Comparison of ENCODE assay signal across 27 cellular contexts in genomic region chr9:127603226-127603625, GRCh38.
"Had no signal": no experiment of that assay in that cellular context is flagged by ENCODE, and none has a peak within 500 bp of the region (broad histone marks: within the 10 kb centered on the region; RNA-seq: fewer than 3 reads in every experiment).

No MANE protein-coding gene starts in this region.

- H3K27ac Mint-ChIP-seq: activated CD4-positive, alpha-beta memory T cell treated with anti-CD3 and anti-CD28 coated beads for 36 hours; activated CD4-positive, alpha-beta T cell treated with anti-CD3 and anti-CD28 coated beads for 36 hours; activated CD4-positive, alpha-beta T cell treated with anti-CD3 and anti-CD28 coated beads, Interleukin-2, amount 10 ng/mL, durations not matched to agents 24 days and 14 days; activated CD8-positive, alpha-beta memory T cell treated with anti-CD3 and anti-CD28 coated beads, Interleukin-2, amount 10 ng/mL, durations not matched to agents 7 days and 5 days; activated CD8-positive, alpha-beta T cell treated with anti-CD3 and anti-CD28 coated beads, Interleukin-2, amount 10 ng/mL, durations not matched to agents 7 days and 5 days; activated naive CD4-positive, alpha-beta T cell treated with anti-CD3 and anti-CD28 coated beads, Interleukin-2, amount 10 ng/mL, durations not matched to agents 7 days and 5 days; activated naive CD4-positive, alpha-beta T cell treated with anti-CD3 and anti-CD28 coated beads, Interleukin-2, amount 50 U/mL, for 72 hours; activated T-cell treated with anti-CD3 and anti-CD28 coated beads, Interleukin-2, amount 50 U/mL, for 72 hours; dendritic cell treated with granulocyte-macrophage colony-stimulating factor and Interleukin-4, amounts not matched to agents 40 ng/mL and 50 ng/mL, for 4 days; endodermal cell had no signal

- H3K36me3 Mint-ChIP-seq: activated CD4-positive, alpha-beta memory T cell treated with anti-CD3 and anti-CD28 coated beads for 36 hours; activated CD8-positive, alpha-beta memory T cell treated with anti-CD3 and anti-CD28 coated beads, Interleukin-2, amount 10 ng/mL, durations not matched to agents 7 days and 5 days; activated naive CD4-positive, alpha-beta T cell treated with anti-CD3 and anti-CD28 coated beads, Interleukin-2, amount 10 ng/mL, durations not matched to agents 7 days and 5 days; activated naive CD4-positive, alpha-beta T cell treated with anti-CD3 and anti-CD28 coated beads, Interleukin-2, amount 50 U/mL, for 72 hours had no signal

- H3K4me1 Mint-ChIP-seq: central memory CD8-positive, alpha-beta T cell had no signal

- H3K9me3 Mint-ChIP-seq: activated CD4-positive, alpha-beta memory T cell treated with anti-CD3 and anti-CD28 coated beads for 36 hours; activated CD4-positive, alpha-beta T cell treated with anti-CD3 and anti-CD28 coated beads, Interleukin-2, amount 10 ng/mL, durations not matched to agents 24 days and 14 days; activated naive CD4-positive, alpha-beta T cell treated with anti-CD3 and anti-CD28 coated beads, Interleukin-2, amount 10 ng/mL, durations not matched to agents 7 days and 5 days; activated naive CD4-positive, alpha-beta T cell treated with anti-CD3 and anti-CD28 coated beads, Interleukin-2, amount 50 U/mL, for 72 hours; activated T-cell treated with anti-CD3 and anti-CD28 coated beads, Interleukin-2, amount 50 U/mL, for 72 hours; central memory CD8-positive, alpha-beta T cell; dendritic cell treated with granulocyte-macrophage colony-stimulating factor and Interleukin-4, amounts not matched to agents 40 ng/mL and 50 ng/mL, for 4 days; endodermal cell had no signal

- DNase-seq: activated CD4-positive, alpha-beta memory T cell treated with anti-CD3 and anti-CD28 coated beads for 36 hours; activated CD4-positive, alpha-beta T cell treated with anti-CD3 and anti-CD28 coated beads for 36 hours; activated CD4-positive, alpha-beta T cell treated with anti-CD3 and anti-CD28 coated beads, Interleukin-2, amount 10 ng/mL, durations not matched to agents 24 days and 14 days; activated CD4-positive, CD25-positive, alpha-beta regulatory T cell; activated CD4-positive, CD25-positive, alpha-beta regulatory T cell treated with anti-CD3 and anti-CD28 coated beads, Interleukin-2, amount 50 U/mL, for 72 hours; activated CD8-positive, alpha-beta memory T cell treated with anti-CD3 and anti-CD28 coated beads, Interleukin-2, amount 10 ng/mL, durations not matched to agents 7 days and 5 days; activated CD8-positive, alpha-beta memory T cell treated with anti-CD3 and anti-CD28 coated beads, Interleukin-2, amount 50 U/mL, for 4 hours; activated CD8-positive, alpha-beta T cell treated with anti-CD3 and anti-CD28 coated beads, Interleukin-2, amount 10 ng/mL, durations not matched to agents 7 days and 5 days; activated gamma-delta T cell; activated naive CD4-positive, alpha-beta T cell; activated naive CD4-positive, alpha-beta T cell treated with anti-CD3 and anti-CD28 coated beads, Interleukin-2, amount 10 ng/mL, durations not matched to agents 7 days and 5 days; activated T-cell treated with anti-CD3 and anti-CD28 coated beads, Interleukin-2, amount 50 U/mL, for 1 hour; activated T-cell treated with anti-CD3 and anti-CD28 coated beads, Interleukin-2, amount 50 U/mL, for 72 hours; amniotic stem cell; anterior cingulate cortex; brain microvascular endothelial cell; dorsolateral prefrontal cortex; effector memory CD4-positive, alpha-beta T cell; endodermal cell; erythroblast; head of caudate nucleus; T-helper 2 cell had no signal

- ATAC-seq: activated CD4-positive, alpha-beta T cell treated with anti-CD3 and anti-CD28 coated beads for 36 hours; activated CD8-positive, alpha-beta memory T cell treated with anti-CD3 and anti-CD28 coated beads, Interleukin-2, amount 10 ng/mL, durations not matched to agents 7 days and 5 days; activated CD8-positive, alpha-beta T cell treated with anti-CD3 and anti-CD28 coated beads, Interleukin-2, amount 10 ng/mL, durations not matched to agents 7 days and 5 days; activated naive CD4-positive, alpha-beta T cell treated with anti-CD3 and anti-CD28 coated beads, Interleukin-2, amount 50 U/mL, for 72 hours; activated T-cell treated with anti-CD3 and anti-CD28 coated beads, Interleukin-2, amount 50 U/mL, for 72 hours had no signal

- H3K4me3 ChIP-seq: coronary artery, dorsolateral prefrontal cortex, esophagus muscularis mucosa had no signal

- H3K4me3 Mint-ChIP-seq: activated CD4-positive, alpha-beta memory T cell treated with anti-CD3 and anti-CD28 coated beads for 36 hours; activated CD4-positive, alpha-beta T cell treated with anti-CD3 and anti-CD28 coated beads for 36 hours; activated CD4-positive, alpha-beta T cell treated with anti-CD3 and anti-CD28 coated beads, Interleukin-2, amount 10 ng/mL, durations not matched to agents 24 days and 14 days; activated CD8-positive, alpha-beta memory T cell treated with anti-CD3 and anti-CD28 coated beads, Interleukin-2, amount 10 ng/mL, durations not matched to agents 7 days and 5 days; activated CD8-positive, alpha-beta T cell treated with anti-CD3 and anti-CD28 coated beads, Interleukin-2, amount 10 ng/mL, durations not matched to agents 7 days and 5 days; activated naive CD4-positive, alpha-beta T cell treated with anti-CD3 and anti-CD28 coated beads, Interleukin-2, amount 10 ng/mL, durations not matched to agents 7 days and 5 days; activated T-cell treated with anti-CD3 and anti-CD28 coated beads, Interleukin-2, amount 50 U/mL, for 72 hours; central memory CD8-positive, alpha-beta T cell; dendritic cell treated with granulocyte-macrophage colony-stimulating factor and Interleukin-4, amounts not matched to agents 40 ng/mL and 50 ng/mL, for 4 days; endodermal cell had no signal
